Comparison of ENCODE assay signal across 19 cellular contexts in genomic region chr10:86666538-86666937, GRCh38. TPM values are rescaled to one million over a fixed set of nuclear protein-coding genes. Genes with fewer than 3 reads are reported as not detected.
DNase-seq lines count a peak whose midpoint lies in the region; ATAC-seq and TF ChIP-seq lines count a peak whose summit lies in the region.
"Had no signal": no experiment of that assay in that cellular context is flagged by ENCODE, and none has a peak within 500 bp of the region (broad histone marks: within the 10 kb centered on the region; RNA-seq: fewer than 3 reads in every experiment).

No MANE protein-coding gene starts in this region.

- no peak for TF ChIP-seq POLR2A in GM18505 (IDR thresholded peaks at IDR 0.05; ENCODE audit: borderline replicate concordance, extremely low read depth, insufficient read depth, insufficient read length)

- H3K4me3 Mint-ChIP-seq in activated CD8-positive, alpha-beta memory T cell treated with anti-CD3 and anti-CD28 coated beads, Interleukin-2, amount 10 ng/mL, durations not matched to agents 7 days and 5 days, result no peak overlapping the region
- H3K4me3 Mint-ChIP-seq: activated CD4-positive, alpha-beta memory T cell treated with anti-CD3 and anti-CD28 coated beads for 36 hours; activated T-helper 17 cell treated with anti-CD3 and anti-CD28 coated beads, Interleukin-2, amount 50 U/mL, for 72 hours; naive thymus-derived CD4-positive, alpha-beta T cell; stimulated activated naive CD8-positive, alpha-beta T cell treated with anti-CD3 and anti-CD28 coated beads, Interleukin-15, Interleukin-2, amounts not matched to agents 100 ng/mL and 50 ng/mL, for 24 hours had no signal

- peak; percentile 60 for DNase-seq in D341Med (ENCODE audit: low spot score)
- peak; percentile 82 for DNase-seq in SK-N-DZ (ENCODE audit: low spot score)
- DNase-seq in right cardiac atrium, result peak; percentile 31 to 71 (median 44)
- DNase-seq in putamen (ENCODE audit: low spot score), result peak; percentile 79
- no peak for DNase-seq in activated CD8-positive, alpha-beta memory T cell treated with anti-CD3 and anti-CD28 coated beads, Interleukin-2, amount 10 ng/mL, durations not matched to agents 7 days and 5 days
- DNase-seq: activated CD4-positive, alpha-beta memory T cell treated with anti-CD3 and anti-CD28 coated beads for 36 hours; colonic mucosa; erythroblast; H7; KG1; naive thymus-derived CD4-positive, alpha-beta T cell had no signal

- no peaks in the 10 kb centered on the region for H3K4me1 Mint-ChIP-seq in activated CD8-positive, alpha-beta memory T cell treated with anti-CD3 and anti-CD28 coated beads, Interleukin-2, amount 10 ng/mL, durations not matched to agents 7 days and 5 days
- H3K4me1 Mint-ChIP-seq: activated T-helper 17 cell treated with anti-CD3 and anti-CD28 coated beads, Interleukin-2, amount 50 U/mL, for 72 hours had no signal

- no peaks in the 10 kb centered on the region for H3K9me3 Mint-ChIP-seq in activated CD8-positive, alpha-beta memory T cell treated with anti-CD3 and anti-CD28 coated beads, Interleukin-2, amount 10 ng/mL, durations not matched to agents 7 days and 5 days (ENCODE audit: low read depth)
- H3K9me3 Mint-ChIP-seq: activated CD4-positive, alpha-beta memory T cell treated with anti-CD3 and anti-CD28 coated beads for 36 hours; activated T-helper 17 cell treated with anti-CD3 and anti-CD28 coated beads, Interleukin-2, amount 50 U/mL, for 72 hours; naive thymus-derived CD4-positive, alpha-beta T cell; stimulated activated naive CD8-positive, alpha-beta T cell treated with anti-CD3 and anti-CD28 coated beads, Interleukin-15, Interleukin-2, amounts not matched to agents 100 ng/mL and 50 ng/mL, for 24 hours had no signal

- H3K27ac Mint-ChIP-seq in activated CD8-positive, alpha-beta memory T cell treated with anti-CD3 and anti-CD28 coated beads, Interleukin-2, amount 10 ng/mL, durations not matched to agents 7 days and 5 days, result no peak overlapping the region
- H3K27ac Mint-ChIP-seq: activated CD4-positive, alpha-beta memory T cell treated with anti-CD3 and anti-CD28 coated beads for 36 hours; activated T-helper 17 cell treated with anti-CD3 and anti-CD28 coated beads, Interleukin-2, amount 50 U/mL, for 72 hours; naive thymus-derived CD4-positive, alpha-beta T cell; stimulated activated naive CD8-positive, alpha-beta T cell treated with anti-CD3 and anti-CD28 coated beads, Interleukin-15, Interleukin-2, amounts not matched to agents 100 ng/mL and 50 ng/mL, for 24 hours had no signal

- no peaks in the 10 kb centered on the region for H3K9me3 ChIP-seq in right cardiac atrium (ENCODE audit: control insufficient read depth, low read length)
- H3K9me3 ChIP-seq: adrenal gland, colonic mucosa, left lung had no signal

- no peak overlapping the region for H3K4me3 ChIP-seq in right cardiac atrium (ENCODE audit: low read length)
- H3K4me3 ChIP-seq: adrenal gland, colonic mucosa, hepatocyte, left lung had no signal

- peak overlapping the region; percentile 78 for H3K27ac ChIP-seq in right cardiac atrium (ENCODE audit: low read length)
- H3K27ac ChIP-seq: adrenal gland, colonic mucosa, hepatocyte, left lung had no signal

- H3K27me3 Mint-ChIP-seq in activated CD8-positive, alpha-beta memory T cell treated with anti-CD3 and anti-CD28 coated beads, Interleukin-2, amount 10 ng/mL, durations not matched to agents 7 days and 5 days, result no peaks in the 10 kb centered on the region
- H3K27me3 Mint-ChIP-seq: activated CD4-positive, alpha-beta memory T cell treated with anti-CD3 and anti-CD28 coated beads for 36 hours; activated T-helper 17 cell treated with anti-CD3 and anti-CD28 coated beads, Interleukin-2, amount 50 U/mL, for 72 hours; naive thymus-derived CD4-positive, alpha-beta T cell; stimulated activated naive CD8-positive, alpha-beta T cell treated with anti-CD3 and anti-CD28 coated beads, Interleukin-15, Interleukin-2, amounts not matched to agents 100 ng/mL and 50 ng/mL, for 24 hours had no signal

- no peaks in the 10 kb centered on the region for H3K27me3 ChIP-seq in right cardiac atrium (ENCODE audit: control insufficient read depth, insufficient read depth)
- H3K27me3 ChIP-seq: adrenal gland, colonic mucosa, hepatocyte had no signal

- H3K36me3 Mint-ChIP-seq in activated CD8-positive, alpha-beta memory T cell treated with anti-CD3 and anti-CD28 coated beads, Interleukin-2, amount 10 ng/mL, durations not matched to agents 7 days and 5 days, result no peaks in the 10 kb centered on the region
- H3K36me3 Mint-ChIP-seq: activated CD4-positive, alpha-beta memory T cell treated with anti-CD3 and anti-CD28 coated beads for 36 hours; naive thymus-derived CD4-positive, alpha-beta T cell had no signal

- WGBS in right cardiac atrium, result 75% methylated on average over 7 of the region's 7 CpGs

- CTCF ChIA-PET in activated CD8-positive, alpha-beta memory T cell treated with anti-CD3 and anti-CD28 coated beads, Interleukin-2, amount 10 ng/mL, durations not matched to agents 7 days and 5 days (lab: Charles Lee), result no interaction called here

- H3K4me1 ChIP-seq in right cardiac atrium (ENCODE audit: control insufficient read depth, insufficient read depth, low read length), result peaks cover 10% of the 10 kb centered on the region
- H3K4me1 ChIP-seq: left lung had no signal

- intact Hi-C loops in right cardiac atrium (cut with DNase I), result no loop called here

- ATAC-seq in right cardiac atrium (no peak), GM18505 (IDR thresholded peaks at IDR 0.05; ENCODE audit: unreplicated experiment) (no peak), HG03175 (IDR thresholded peaks at IDR 0.05; ENCODE audit: unreplicated experiment) (no peak)
- ATAC-seq in activated CD8-positive, alpha-beta memory T cell treated with anti-CD3 and anti-CD28 coated beads, Interleukin-2, amount 10 ng/mL, durations not matched to agents 7 days and 5 days, result no peak
- ATAC-seq: activated T-helper 17 cell treated with anti-CD3 and anti-CD28 coated beads, Interleukin-2, amount 50 U/mL, for 72 hours; left lung; naive thymus-derived CD4-positive, alpha-beta T cell had no signal

RNA-seq across cellular contexts. Expression of gene LDB3, which starts 1.8 kb away (rescaled TPM):
- 2.6 and 2.9 TPM in 2 replicates for polyA plus RNA-seq in SK-N-DZ (2014; cell fraction: cytosol; rRNA removed)
- polyA plus RNA-seq in SK-N-DZ (2014; cell fraction: nucleus; rRNA removed), result 1.5 and 2.6 TPM in 2 replicates
- total RNA-seq in right cardiac atrium, result 1,000 to 10,000 TPM in 1 of 4 donors, 100 to 1,000 TPM in 3; 738 to 1,111 (median 934) TPM
- polyA plus RNA-seq in right cardiac atrium, result 1,223 TPM
- under 1 TPM; 0.05 to 0.23 TPM for total RNA-seq in activated CD8-positive, alpha-beta memory T cell treated with anti-CD3 and anti-CD28 coated beads, Interleukin-2, amount 10 ng/mL, durations not matched to agents 7 days and 5 days
- total RNA-seq: hepatocyte had no signal
- polyA plus RNA-seq: naive thymus-derived CD4-positive, alpha-beta T cell had no signal

RNA-seq across cellular contexts. Expression of gene OPN4, which starts 12.2 kb away (rescaled TPM):
- polyA plus RNA-seq in SK-N-DZ (2014; cell fraction: cytosol; rRNA removed), result not detected in 2 replicates
- not detected in 2 replicates for polyA plus RNA-seq in SK-N-DZ (2014; cell fraction: nucleus; rRNA removed)
- total RNA-seq in right cardiac atrium, result 1 to 10 TPM in 2 of 4 donors, under 1 TPM in 2; 0.32 to 1.2 (median 0.95) TPM
- polyA plus RNA-seq in right cardiac atrium, result 0.93 TPM
- total RNA-seq in activated CD8-positive, alpha-beta memory T cell treated with anti-CD3 and anti-CD28 coated beads, Interleukin-2, amount 10 ng/mL, durations not matched to agents 7 days and 5 days, result not detected
- total RNA-seq: activated CD4-positive, alpha-beta memory T cell treated with anti-CD3 and anti-CD28 coated beads for 36 hours; activated T-helper 17 cell treated with anti-CD3 and anti-CD28 coated beads, Interleukin-2, amount 50 U/mL, for 72 hours; colonic mucosa; H7; hepatocyte; left lung; naive thymus-derived CD4-positive, alpha-beta T cell had no signal
- polyA plus RNA-seq: BJ; hepatocyte; naive thymus-derived CD4-positive, alpha-beta T cell had no signal

Comparison
In these comparisons a context has a peak if more than half of its experiments do, and no peak if none do; other contexts are left out.
1. RNA of gene LDB3, which starts 1.8 kb away (total RNA-seq): 738 to 1,111 TPM in right cardiac atrium; 0.05 to 0.23 TPM in activated CD8-positive, alpha-beta memory T cell treated with anti-CD3 and anti-CD28 coated beads, Interleukin-2, amount 10 ng/mL, durations not matched to agents 7 days and 5 days; every median in the first group is over 100 times any median in the second.